ENCODE assay signal across 1 cellular context in the genomic region with DNA sequence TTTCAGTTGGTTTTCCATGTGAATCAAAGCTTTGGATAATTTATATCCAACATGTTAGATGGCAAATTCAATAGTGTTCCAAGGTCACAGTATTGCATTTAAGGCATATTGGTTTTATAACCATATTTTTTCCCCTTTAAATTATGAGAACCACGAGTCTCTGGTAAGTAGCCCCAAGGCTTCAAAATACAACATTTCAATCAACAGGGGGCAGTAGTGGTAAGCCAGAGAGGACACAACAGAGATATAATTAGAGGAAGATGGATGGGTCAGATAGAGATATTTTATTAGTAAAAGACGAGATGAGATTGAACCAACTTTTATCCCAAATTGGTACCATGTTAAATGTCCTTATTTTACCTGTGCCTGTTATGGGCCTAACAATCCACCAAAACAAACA.
TF ChIP-seq lines count a peak whose summit lies in the region.

No MANE protein-coding gene starts in this region.

TF ChIP-seq in GM23338, 12 proteins besides CTCF, POLR2A, EP300 and RAD21 (continued from another document):
- no peak for TF ChIP-seq NANOG (IDR thresholded peaks at IDR 0.05; ENCODE audit: borderline replicate concordance)
- no peak for TF ChIP-seq POLR2AphosphoS5 (IDR thresholded peaks at IDR 0.05; ENCODE audit: low read depth)
- TF ChIP-seq ZNF331 (CRISPR knock-in tag; IDR thresholded peaks at IDR 0.05; ENCODE audit: low read depth): no peak
- no peak for TF ChIP-seq STAT1 (IDR thresholded peaks at IDR 0.05; ENCODE audit: unreplicated experiment)
- no peak for TF ChIP-seq EZH2phosphoT487 (IDR thresholded peaks at IDR 0.05; ENCODE audit: unreplicated experiment)
- TF ChIP-seq, protein P1, sequence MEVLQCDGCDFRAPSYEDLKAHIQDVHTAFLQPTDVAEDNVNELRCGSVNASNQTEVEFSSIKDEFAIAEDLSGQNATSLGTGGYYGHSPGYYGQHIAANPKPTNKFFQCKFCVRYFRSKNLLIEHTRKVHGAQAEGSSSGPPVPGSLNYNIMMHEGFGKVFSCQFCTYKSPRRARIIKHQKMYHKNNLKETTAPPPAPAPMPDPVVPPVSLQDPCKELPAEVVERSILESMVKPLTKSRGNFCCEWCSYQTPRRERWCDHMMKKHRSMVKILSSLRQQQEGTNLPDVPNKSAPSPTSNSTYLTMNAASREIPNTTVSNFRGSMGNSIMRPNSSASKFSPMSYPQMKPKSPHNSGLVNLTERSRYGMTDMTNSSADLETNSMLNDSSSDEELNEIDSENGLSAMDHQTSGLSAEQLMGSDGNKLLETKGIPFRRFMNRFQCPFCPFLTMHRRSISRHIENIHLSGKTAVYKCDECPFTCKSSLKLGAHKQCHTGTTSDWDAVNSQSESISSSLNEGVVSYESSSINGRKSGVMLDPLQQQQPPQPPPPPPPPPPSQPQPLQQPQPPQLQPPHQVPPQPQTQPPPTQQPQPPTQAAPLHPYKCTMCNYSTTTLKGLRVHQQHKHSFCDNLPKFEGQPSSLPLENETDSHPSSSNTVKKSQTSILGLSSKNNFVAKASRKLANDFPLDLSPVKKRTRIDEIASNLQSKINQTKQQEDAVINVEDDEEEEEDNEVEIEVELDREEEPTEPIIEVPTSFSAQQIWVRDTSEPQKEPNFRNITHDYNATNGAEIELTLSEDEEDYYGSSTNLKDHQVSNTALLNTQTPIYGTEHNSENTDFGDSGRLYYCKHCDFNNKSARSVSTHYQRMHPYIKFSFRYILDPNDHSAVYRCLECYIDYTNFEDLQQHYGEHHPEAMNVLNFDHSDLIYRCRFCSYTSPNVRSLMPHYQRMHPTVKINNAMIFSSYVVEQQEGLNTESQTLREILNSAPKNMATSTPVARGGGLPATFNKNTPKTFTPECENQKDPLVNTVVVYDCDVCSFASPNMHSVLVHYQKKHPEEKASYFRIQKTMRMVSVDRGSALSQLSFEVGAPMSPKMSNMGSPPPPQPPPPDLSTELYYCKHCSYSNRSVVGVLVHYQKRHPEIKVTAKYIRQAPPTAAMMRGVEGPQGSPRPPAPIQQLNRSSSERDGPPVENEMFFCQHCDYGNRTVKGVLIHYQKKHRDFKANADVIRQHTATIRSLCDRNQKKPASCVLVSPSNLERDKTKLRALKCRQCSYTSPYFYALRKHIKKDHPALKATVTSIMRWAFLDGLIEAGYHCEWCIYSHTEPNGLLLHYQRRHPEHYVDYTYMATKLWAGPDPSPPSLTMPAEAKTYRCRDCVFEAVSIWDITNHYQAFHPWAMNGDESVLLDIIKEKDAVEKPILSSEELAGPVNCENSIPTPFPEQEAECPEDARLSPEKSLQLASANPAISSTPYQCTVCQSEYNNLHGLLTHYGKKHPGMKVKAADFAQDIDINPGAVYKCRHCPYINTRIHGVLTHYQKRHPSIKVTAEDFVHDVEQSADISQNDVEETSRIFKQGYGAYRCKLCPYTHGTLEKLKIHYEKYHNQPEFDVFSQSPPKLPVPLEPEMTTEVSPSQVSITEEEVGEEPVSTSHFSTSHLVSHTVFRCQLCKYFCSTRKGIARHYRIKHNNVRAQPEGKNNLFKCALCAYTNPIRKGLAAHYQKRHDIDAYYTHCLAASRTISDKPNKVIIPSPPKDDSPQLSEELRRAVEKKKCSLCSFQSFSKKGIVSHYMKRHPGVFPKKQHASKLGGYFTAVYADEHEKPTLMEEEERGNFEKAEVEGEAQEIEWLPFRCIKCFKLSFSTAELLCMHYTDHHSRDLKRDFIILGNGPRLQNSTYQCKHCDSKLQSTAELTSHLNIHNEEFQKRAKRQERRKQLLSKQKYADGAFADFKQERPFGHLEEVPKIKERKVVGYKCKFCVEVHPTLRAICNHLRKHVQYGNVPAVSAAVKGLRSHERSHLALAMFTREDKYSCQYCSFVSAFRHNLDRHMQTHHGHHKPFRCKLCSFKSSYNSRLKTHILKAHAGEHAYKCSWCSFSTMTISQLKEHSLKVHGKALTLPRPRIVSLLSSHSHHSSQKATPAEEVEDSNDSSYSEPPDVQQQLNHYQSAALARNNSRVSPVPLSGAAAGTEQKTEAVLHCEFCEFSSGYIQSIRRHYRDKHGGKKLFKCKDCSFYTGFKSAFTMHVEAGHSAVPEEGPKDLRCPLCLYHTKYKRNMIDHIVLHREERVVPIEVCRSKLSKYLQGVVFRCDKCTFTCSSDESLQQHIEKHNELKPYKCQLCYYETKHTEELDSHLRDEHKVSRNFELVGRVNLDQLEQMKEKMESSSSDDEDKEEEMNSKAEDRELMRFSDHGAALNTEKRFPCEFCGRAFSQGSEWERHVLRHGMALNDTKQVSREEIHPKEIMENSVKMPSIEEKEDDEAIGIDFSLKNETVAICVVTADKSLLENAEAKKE (CRISPR knock-in tag; IDR thresholded peaks at IDR 0.05): no peak
